ENCODE assay signal across 14 cellular contexts in the genomic region with DNA sequence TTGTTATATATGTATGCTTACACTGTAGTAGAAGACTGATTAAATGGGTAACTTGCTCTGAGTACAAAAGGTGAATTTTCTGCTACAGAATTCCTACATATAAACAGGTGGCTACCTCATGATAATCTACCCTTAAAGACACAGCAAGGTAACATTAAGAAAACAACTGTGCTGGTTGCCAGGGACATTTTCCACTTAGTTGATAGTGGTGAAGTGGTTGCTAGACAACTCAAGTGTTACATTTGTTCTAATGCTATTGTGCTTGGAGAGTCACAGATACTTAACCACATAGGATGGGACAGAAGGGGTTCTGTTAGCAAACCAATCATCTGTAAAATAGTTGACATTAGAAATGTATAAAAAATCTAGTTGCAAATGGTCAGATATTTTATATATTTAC.
"Had no signal": no experiment of that assay in that cellular context is flagged by ENCODE, and none has a peak within 500 bp of the region (broad histone marks: within the 10 kb centered on the region; RNA-seq: fewer than 3 reads in every experiment).

No MANE protein-coding gene starts in this region.

- ATAC-seq: activated CD4-positive, CD25-positive, alpha-beta regulatory T cell treated with anti-CD3 and anti-CD28 coated beads, Interleukin-2, amount 50 U/mL, for 24 hours; heart left ventricle; left ventricle myocardium superior had no signal

- H3K4me3 ChIP-seq: coronary artery, heart left ventricle, sigmoid colon had no signal

- H3K27ac ChIP-seq: coronary artery, heart left ventricle, sigmoid colon had no signal

- H3K36me3 ChIP-seq: heart left ventricle, sigmoid colon had no signal

- H3K27me3 ChIP-seq: heart left ventricle, sigmoid colon had no signal

- H3K9me3 ChIP-seq: heart left ventricle, sigmoid colon had no signal

- H3K4me1 ChIP-seq: heart left ventricle, sigmoid colon had no signal

- DNase-seq: activated effector memory CD4-positive, alpha-beta T cell treated with Interleukin-2 at 50 U/mL for 16 hours; activated T-cell treated with anti-CD3 and anti-CD28 coated beads, Interleukin-2, amount 50 U/mL, for 24 hours; caudate nucleus; effector CD4-positive, alpha-beta T cell; foreskin melanocyte; heart left ventricle; islet precursor cell; left ventricle myocardium superior; nephron progenitor cell; sigmoid colon; stimulated activated CD4-positive, alpha-beta T cell treated with anti-CD3 and anti-CD28 coated beads, Interleukin-2, amount 100 ng/mL, for 24 hours; stimulated activated naive CD4-positive, alpha-beta T cell had no signal
